8 cellular contexts compared by ENCODE assay signal in the genomic region with DNA sequence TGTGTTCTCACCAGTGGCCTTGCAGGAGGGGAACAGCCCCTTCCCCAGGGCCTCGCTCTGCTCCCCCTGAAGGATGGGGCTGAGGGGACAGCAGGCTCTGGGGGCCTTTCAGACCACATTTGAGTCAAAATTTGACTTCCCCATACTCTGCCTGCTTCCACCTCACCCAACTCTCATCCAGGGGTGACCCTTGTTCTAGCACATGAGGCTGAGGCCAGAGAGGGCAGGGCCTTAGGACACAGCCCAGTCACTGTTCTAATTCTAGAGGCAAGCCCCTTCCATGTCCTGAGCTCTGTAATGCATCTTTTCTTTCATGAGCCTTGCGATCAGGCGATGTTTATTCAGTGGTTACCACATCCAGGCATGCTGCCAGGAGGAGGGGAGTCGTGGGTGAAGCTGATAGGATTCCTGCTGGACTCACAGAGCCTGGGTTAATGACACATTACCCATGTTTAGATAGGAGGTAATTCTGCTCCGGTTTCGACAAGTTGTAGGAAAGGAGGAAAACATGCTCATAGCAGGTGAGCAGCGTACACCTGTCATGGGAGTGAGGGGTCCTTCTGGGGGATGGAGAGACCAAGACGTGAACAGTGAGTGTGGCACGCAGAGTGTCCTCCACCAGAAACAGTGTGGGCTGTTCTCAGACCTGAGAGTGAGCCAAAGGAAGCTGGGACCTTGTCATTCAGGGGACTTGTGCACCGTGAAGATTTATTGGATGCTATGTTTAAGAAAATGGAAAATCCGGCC. TPM values are rescaled to one million over a fixed set of nuclear protein-coding genes. Genes with fewer than 3 reads are reported as not detected.
A peak's percentile ranks its signal among the peaks of the same experiment; 100 is the strongest.
DNase-seq lines count a peak whose midpoint lies in the region; ATAC-seq and TF ChIP-seq lines count a peak whose summit lies in the region.

No MANE protein-coding gene starts in this region.

- no peaks in the 10 kb centered on the region for H3K27me3 Mint-ChIP-seq in endodermal cell (ENCODE audit: insufficient read depth)

- ATAC-seq in GM19395 (IDR thresholded peaks at IDR 0.05; ENCODE audit: unreplicated experiment), result no peak

- H3K4me3 ChIP-seq in endodermal cell (ENCODE audit: low read length) (no peak overlapping the region), mesodermal cell (ENCODE audit: extremely low read depth, insufficient read depth, low read length, poor library complexity, severe bottlenecking) (no peak overlapping the region), thymus (ENCODE audit: low read length) (no peak overlapping the region)

- H3K27me3 ChIP-seq in endodermal cell (ENCODE audit: control insufficient read depth, insufficient read depth, low read length, poor library complexity, severe bottlenecking), result no peaks in the 10 kb centered on the region
- no peaks in the 10 kb centered on the region for H3K27me3 ChIP-seq in thymus (ENCODE audit: control insufficient read depth, insufficient read depth)

- no peak overlapping the region for H3K9ac ChIP-seq in endodermal cell (ENCODE audit: extremely low read depth, low read length, poor library complexity, severe bottlenecking)

- peaks cover 28% of the 10 kb centered on the region for H3K36me3 ChIP-seq in endodermal cell (ENCODE audit: control insufficient read depth, insufficient read depth, low read length)
- H3K36me3 ChIP-seq in mesodermal cell (ENCODE audit: control insufficient read depth, insufficient read depth, low read length), result peaks cover 44% of the 10 kb centered on the region
- peaks cover 41% of the 10 kb centered on the region for H3K36me3 ChIP-seq in thymus (ENCODE audit: control insufficient read depth, insufficient read depth)

- DNase-seq in GF-D8 (lab: John Stamatoyannopoulos, UW), result peak; percentile 76
- peak; percentile 84 for DNase-seq in NCI-H1436 (lab: John Stamatoyannopoulos, UW)
- DNase-seq in T1000 (lab: John Stamatoyannopoulos, UW), result peak; percentile 88
- no peak for DNase-seq in endodermal cell
- DNase-seq in T-helper 9 cell, result no peak

- H3K27ac Mint-ChIP-seq in endodermal cell, result peak overlapping the region; percentile 4

- H3K36me3 Mint-ChIP-seq in endodermal cell (ENCODE audit: low read depth), result peaks cover 57% of the 10 kb centered on the region

- peaks cover 3% of the 10 kb centered on the region for H3K4me1 ChIP-seq in endodermal cell (ENCODE audit: control insufficient read depth, insufficient read depth, low read length)
- peaks cover 11% of the 10 kb centered on the region for H3K4me1 ChIP-seq in mesodermal cell (ENCODE audit: control insufficient read depth, insufficient read depth, low read length, poor library complexity, severe bottlenecking)
- H3K4me1 ChIP-seq in thymus (ENCODE audit: control insufficient read depth, insufficient read depth, low read length), result peaks cover 15% of the 10 kb centered on the region

- no peak for TF ChIP-seq CTCF in endodermal cell (conservative IDR thresholded peaks at IDR 0.05)

- no peak overlapping the region for H3K4me3 Mint-ChIP-seq in endodermal cell

- H3K4me1 Mint-ChIP-seq in endodermal cell, result peaks cover 25% of the 10 kb centered on the region

- H3K9me3 ChIP-seq in endodermal cell (ENCODE audit: control insufficient read depth, low read length) (no peaks in the 10 kb centered on the region), mesodermal cell (ENCODE audit: control insufficient read depth, low read length) (no peaks in the 10 kb centered on the region), thymus (ENCODE audit: control insufficient read depth) (no peaks in the 10 kb centered on the region)

- H3K9me3 Mint-ChIP-seq in endodermal cell, result no peaks in the 10 kb centered on the region

- 90% methylated on average over 9 to 11 of the region's 11 CpGs for WGBS in endodermal cell (ENCODE audit: insufficient coverage in 1 of 2, insufficient read length in 1 of 2), 2 experiments
- 90 to 93% methylated on average over 10 to 11 of the region's 11 CpGs for WGBS in mesodermal cell (ENCODE audit: insufficient coverage in 2 of 2), 2 experiments
- 35% methylated on average over 11 of the region's 11 CpGs for WGBS in thymus

- H3K27ac ChIP-seq in endodermal cell (ENCODE audit: low read depth, low read length), result peak overlapping the region; percentile 52
- peak overlapping the region; percentile 49 for H3K27ac ChIP-seq in mesodermal cell (ENCODE audit: low read depth, low read length, severe bottlenecking)
- peak overlapping the region; percentile 46 for H3K27ac ChIP-seq in thymus (ENCODE audit: low read depth)

RNA-seq across cellular contexts. Expression of a gene that starts 9.3 kb away (rescaled TPM):
- 1,000 to 10,000 TPM; 1,302 to 1,460 TPM for total RNA-seq in endodermal cell
- polyA plus RNA-seq in endodermal cell (2013, experiment 1 of 2), result 1,601 TPM
- 1,537 TPM for polyA plus RNA-seq in endodermal cell (2013, experiment 2 of 2)
- 1,693 TPM for polyA plus RNA-seq in mesodermal cell (2013, experiment 1 of 2)
- 1,592 TPM for polyA plus RNA-seq in mesodermal cell (2013, experiment 2 of 2)
- polyA plus RNA-seq in thymus, result 3,716 TPM

RNA-seq across cellular contexts. Expression of a gene that starts 12.9 kb away (rescaled TPM):
- total RNA-seq in endodermal cell, result not detected
- polyA plus RNA-seq in endodermal cell (2013, experiment 1 of 2), result not detected
- not detected for polyA plus RNA-seq in endodermal cell (2013, experiment 2 of 2)
- polyA plus RNA-seq in mesodermal cell (2013, experiment 1 of 2), result not detected
- not detected for polyA plus RNA-seq in mesodermal cell (2013, experiment 2 of 2)
- polyA plus RNA-seq in thymus, result 15.5 TPM

RNA-seq across cellular contexts. Expression of a gene that starts 18.8 kb away (rescaled TPM):
- 10 to 100 TPM; 26.0 to 27.5 TPM for total RNA-seq in endodermal cell
- 47.2 TPM for polyA plus RNA-seq in endodermal cell (2013, experiment 1 of 2)
- polyA plus RNA-seq in endodermal cell (2013, experiment 2 of 2), result 44.8 TPM
- 54.2 TPM for polyA plus RNA-seq in mesodermal cell (2013, experiment 1 of 2)
- polyA plus RNA-seq in mesodermal cell (2013, experiment 2 of 2), result 41.3 TPM
- polyA plus RNA-seq in thymus, result 38.8 TPM

RNA-seq across cellular contexts. Expression of a gene that starts 20.5 kb away (rescaled TPM):
- total RNA-seq in endodermal cell, result 100 to 1,000 TPM; 126 to 131 TPM
- 99.2 TPM for polyA plus RNA-seq in endodermal cell (2013, experiment 1 of 2)
- 87.1 TPM for polyA plus RNA-seq in endodermal cell (2013, experiment 2 of 2)
- polyA plus RNA-seq in mesodermal cell (2013, experiment 1 of 2), result 240 TPM
- polyA plus RNA-seq in mesodermal cell (2013, experiment 2 of 2), result 192 TPM
- polyA plus RNA-seq in thymus, result 24.6 TPM

RNA-seq across cellular contexts. Expression of a gene that starts 32.7 kb away (rescaled TPM):
- not detected for total RNA-seq in endodermal cell
- polyA plus RNA-seq in endodermal cell (2013, experiment 1 of 2), result not detected
- not detected for polyA plus RNA-seq in endodermal cell (2013, experiment 2 of 2)
- not detected for polyA plus RNA-seq in mesodermal cell (2013, experiment 1 of 2)
- not detected for polyA plus RNA-seq in mesodermal cell (2013, experiment 2 of 2)
- 3.9 TPM for polyA plus RNA-seq in thymus

Comparison
In these comparisons a context has a peak if more than half of its experiments do, and no peak if none do; other contexts are left out.
1. DNase-seq: peak in GF-D8 (single experiment), NCI-H1436 (single experiment) and T1000 (single experiment); none in endodermal cell (single experiment) and T-helper 9 cell (single experiment).
2. Peak in every context shown above with its lines, with median percentiles within 50 percentile points of each other: H3K27ac ChIP-seq.